In the genomic region with DNA sequence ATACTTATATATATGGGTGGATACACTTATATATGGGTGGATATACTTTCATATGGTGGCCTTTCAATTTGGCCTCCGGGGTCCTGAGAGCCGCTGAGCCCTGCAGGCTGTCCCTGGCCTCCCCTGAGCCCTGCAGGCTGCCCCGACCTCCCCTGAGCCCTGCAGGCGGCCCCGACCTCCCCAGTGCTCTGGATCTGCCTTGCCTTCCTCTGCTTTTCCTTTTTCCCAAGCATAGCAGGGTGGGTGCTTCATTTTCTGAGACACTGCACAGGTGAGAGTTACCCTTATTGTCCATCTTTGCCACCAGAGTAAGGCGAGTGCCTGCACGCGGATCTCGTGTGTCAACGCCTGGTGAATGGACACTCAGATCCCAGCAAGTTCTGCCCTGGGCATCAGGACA, we compare ENCODE assay signal across 13 cellular contexts.
DNase-seq lines count a peak whose midpoint lies in the region; ATAC-seq and TF ChIP-seq lines count a peak whose summit lies in the region.
"Had no signal": no experiment of that assay in that cellular context is flagged by ENCODE, and none has a peak within 500 bp of the region (broad histone marks: within the 10 kb centered on the region; RNA-seq: fewer than 3 reads in every experiment).

No MANE protein-coding gene starts in this region.

- no peaks in the 10 kb centered on the region for H3K27me3 Mint-ChIP-seq in glutamatergic neuron (ENCODE audit: unreplicated experiment)
- H3K27me3 Mint-ChIP-seq: CD4-positive, alpha-beta T cell had no signal

- H3K9me2 ChIP-seq in MM.1S (replicated peaks; ENCODE audit: insufficient read depth, low read length), result no peaks in the 10 kb centered on the region

- H2AFZ ChIP-seq in MM.1S (ENCODE audit: low read length), result peak overlapping the region; percentile 13; the same call in 1 of the 2 replicates

- no peaks in the 10 kb centered on the region for H3K9me3 ChIP-seq in MM.1S (replicated peaks; ENCODE audit: insufficient read depth, low read length)
- H3K9me3 ChIP-seq: HAP-1, SJCRH30 had no signal

- no peaks in the 10 kb centered on the region for H3K36me3 ChIP-seq in MM.1S (replicated peaks; ENCODE audit: insufficient read depth, low read length)
- H3K36me3 ChIP-seq: HAP-1, SJCRH30 had no signal

- no peak overlapping the region for H3K27ac Mint-ChIP-seq in glutamatergic neuron (ENCODE audit: unreplicated experiment)
- H3K27ac Mint-ChIP-seq: CD4-positive, alpha-beta T cell had no signal

- ATAC-seq in GM19328 (IDR thresholded peaks at IDR 0.05; ENCODE audit: unreplicated experiment) (no peak), HG02759 (IDR thresholded peaks at IDR 0.05; ENCODE audit: unreplicated experiment) (no peak)

- H4K20me1 ChIP-seq in MM.1S (ENCODE audit: insufficient read depth, low read length), result no peaks in the 10 kb centered on the region

- peak overlapping the region; percentile 20; the same call in 1 of the 2 replicates for H3K27ac ChIP-seq in MM.1S (ENCODE audit: low read length)
- H3K27ac ChIP-seq: SJCRH30 had no signal

- no peaks in the 10 kb centered on the region for H3K79me2 ChIP-seq in MM.1S (ENCODE audit: low read length)

- DNase-seq in NCI-H748 (lab: John Stamatoyannopoulos, UW; ENCODE audit: unreplicated experiment), result peak; percentile 31
- no peak for DNase-seq in NCI-H748 treated with DMSO at 0.1 percent for 48 hours (lab: John Stamatoyannopoulos, UW)
- DNase-seq in MM.1S, result no peak
- DNase-seq in glutamatergic neuron, result peak; percentile 4
- DNase-seq in stimulated activated CD8-positive, alpha-beta memory T cell treated with anti-CD3 and anti-CD28 coated beads, Interleukin-4, amount 100 ng/mL, for 48 hours, result peak; percentile 14
- no peak for DNase-seq in SW 1271 (lab: John Stamatoyannopoulos, UW)
- DNase-seq: CD4-positive, alpha-beta T cell; NCI-H146; NCI-H446 treated with DMSO at 0.1 percent for 48 hours; SJCRH30 had no signal

- H3K9ac ChIP-seq in MM.1S (ENCODE audit: low read length), result no peak overlapping the region

- H3K9me3 Mint-ChIP-seq in glutamatergic neuron (ENCODE audit: unreplicated experiment), result peaks cover 3% of the 10 kb centered on the region
- H3K9me3 Mint-ChIP-seq: CD4-positive, alpha-beta T cell had no signal

- no peaks in the 10 kb centered on the region for H3K4me1 Mint-ChIP-seq in glutamatergic neuron (ENCODE audit: low read depth, unreplicated experiment)

- H3F3A ChIP-seq in MM.1S (ENCODE audit: insufficient read depth, low read length), result peaks cover 4% of the 10 kb centered on the region; the same call in 1 of the 2 replicates

- peaks cover 4% of the 10 kb centered on the region for H3K36me3 Mint-ChIP-seq in glutamatergic neuron (ENCODE audit: unreplicated experiment)

- H3K4me2 ChIP-seq in MM.1S (ENCODE audit: low read depth, low read length), result peak overlapping the region; percentile 33; the same call in 1 of the 2 replicates

- no peaks in the 10 kb centered on the region for H3K27me3 ChIP-seq in MM.1S (replicated peaks; ENCODE audit: insufficient read depth, low read length)
- H3K27me3 ChIP-seq: SJCRH30 had no signal

- no peak overlapping the region for H3K4me3 Mint-ChIP-seq in glutamatergic neuron (ENCODE audit: unreplicated experiment)
- H3K4me3 Mint-ChIP-seq: CD4-positive, alpha-beta T cell had no signal

- H3K4me1 ChIP-seq in MM.1S (ENCODE audit: low read length), result peaks cover 17% of the 10 kb centered on the region
- H3K4me1 ChIP-seq: HAP-1, SJCRH30 had no signal

- TF ChIP-seq CTCF in MM.1S (IDR thresholded peaks at IDR 0.05; ENCODE audit: low read length), result no peak
- no peak for TF ChIP-seq CTCF in glutamatergic neuron (IDR thresholded peaks at IDR 0.05; ENCODE audit: partially characterized antibody, unreplicated experiment)

- H3K4me3 ChIP-seq in MM.1S (ENCODE audit: low read length), result no peak overlapping the region
- H3K4me3 ChIP-seq: HAP-1, SJCRH30 had no signal

Comparison
In these comparisons a context has a peak if more than half of its experiments do, and no peak if none do; other contexts are left out.
1. DNase-seq: peak in NCI-H748 (single experiment), glutamatergic neuron (single experiment) and stimulated activated CD8-positive, alpha-beta memory T cell treated with anti-CD3 and anti-CD28 coated beads, Interleukin-4, amount 100 ng/mL, for 48 hours (single experiment); none in NCI-H748 treated with DMSO at 0.1 percent for 48 hours (single experiment), MM.1S (single experiment) and SW 1271 (0 of 2).